ENCODE assay signal across 10 cellular contexts in genomic region chr11:17735823-17736772, GRCh38. TPM values are rescaled to one million over a fixed set of nuclear protein-coding genes. Genes with fewer than 3 reads are reported as not detected.
DNase-seq lines count a peak whose midpoint lies in the region; ATAC-seq and TF ChIP-seq lines count a peak whose summit lies in the region.
"Had no signal": no experiment of that assay in that cellular context is flagged by ENCODE, and none has a peak within 500 bp of the region (broad histone marks: within the 10 kb centered on the region; RNA-seq: fewer than 3 reads in every experiment).

No MANE protein-coding gene starts in this region.

- DNase-seq in activated CD4-positive, CD25-positive, alpha-beta regulatory T cell treated with anti-CD3 and anti-CD28 coated beads, Interleukin-2, amount 50 U/mL, for 72 hours, result peak; percentile 29
- DNase-seq in Peyer's patch, result peak in 2 of 3 donors; percentile 28 to 34
- DNase-seq in stomach, result no peak
- no peak for DNase-seq in stimulated activated naive B cell treated with anti-CD40 and anti-IgM and Interleukin-4, amounts not matched to agents 10 μg/mL and 1 μg/mL and 100 μg/mL, for 72 hours
- DNase-seq in stimulated activated CD4-positive, alpha-beta T cell treated with anti-CD3 and anti-CD28 coated beads, Interleukin-4, amount 100 ng/mL, for 1 hour, result no peak
- DNase-seq: amniotic stem cell had no signal

- peaks cover 2 to 4% of the 10 kb centered on the region in 2 donors for H3K36me3 Mint-ChIP-seq in stimulated activated naive B cell treated with anti-CD40 and anti-IgM and Interleukin-4, amounts not matched to agents 10 μg/mL and 1 μg/mL and 100 μg/mL, for 72 hours

- H3K27ac Mint-ChIP-seq in stimulated activated naive B cell treated with anti-CD40 and anti-IgM and Interleukin-4, amounts not matched to agents 10 μg/mL and 1 μg/mL and 100 μg/mL, for 72 hours, result no peak overlapping the region
- H3K27ac Mint-ChIP-seq: IgD-negative memory B cell had no signal

- H3K4me1 Mint-ChIP-seq in stimulated activated naive B cell treated with anti-CD40 and anti-IgM and Interleukin-4, amounts not matched to agents 10 μg/mL and 1 μg/mL and 100 μg/mL, for 72 hours, result peaks cover 7 to 12% of the 10 kb centered on the region in 2 donors

- H3K27me3 ChIP-seq in Peyer's patch (peaks cover 0 to 26% of the 10 kb centered on the region in 2 donors), iPS-15b (ENCODE audit: control insufficient read depth, insufficient read depth, low read length) (peaks cover 75% of the 10 kb centered on the region), stomach (peaks cover 29 to 96% (median 62%) of the 10 kb centered on the region in 3 donors)

- no peak overlapping the region for H3K9ac ChIP-seq in iPS-15b (ENCODE audit: low read depth, low read length)

- TF ChIP-seq CTCF in Peyer's patch (IDR thresholded peaks at IDR 0.05) (no peak), stomach (IDR thresholded peaks at IDR 0.05) (no peak)

- peak overlapping the region in 1 of 2 donors; percentile 42 for H3K4me3 Mint-ChIP-seq in stimulated activated naive B cell treated with anti-CD40 and anti-IgM and Interleukin-4, amounts not matched to agents 10 μg/mL and 1 μg/mL and 100 μg/mL, for 72 hours

- no peaks in the 10 kb centered on the region for H3K9me3 ChIP-seq in Peyer's patch
- H3K9me3 ChIP-seq in iPS-15b (ENCODE audit: control insufficient read depth, insufficient read depth, low read length), result no peaks in the 10 kb centered on the region
- no peaks in the 10 kb centered on the region for H3K9me3 ChIP-seq in stomach

- H3K4me3 ChIP-seq in Peyer's patch (no peak overlapping the region), iPS-15b (ENCODE audit: low read depth, low read length) (peak overlapping the region; percentile 39), stomach (peak overlapping the region in 3 of 4 donors; percentile 40 to 50 (median 42))

- H3K4me1 ChIP-seq in Peyer's patch (peaks cover 0 to 19% (median 3%) of the 10 kb centered on the region in 4 donors), iPS-15b (ENCODE audit: control insufficient read depth, insufficient read depth, low read length) (peaks cover 9% of the 10 kb centered on the region), stomach (peaks cover 16 to 27% (median 24%) of the 10 kb centered on the region in 4 donors)

- WGBS in stomach, 5 donors, result 14 to 17% (median 15%) methylated on average over 31 to 113 of the region's 113 CpGs

- peaks cover 44 to 54% of the 10 kb centered on the region in 2 donors for H3K27me3 Mint-ChIP-seq in stimulated activated naive B cell treated with anti-CD40 and anti-IgM and Interleukin-4, amounts not matched to agents 10 μg/mL and 1 μg/mL and 100 μg/mL, for 72 hours

- no peaks in the 10 kb centered on the region for H3K36me3 ChIP-seq in Peyer's patch
- no peaks in the 10 kb centered on the region for H3K36me3 ChIP-seq in iPS-15b (ENCODE audit: control insufficient read depth, insufficient read depth, low read length)
- no peaks in the 10 kb centered on the region for H3K36me3 ChIP-seq in stomach

- TF ChIP-seq EP300 in stomach (IDR thresholded peaks at IDR 0.05), result no peak

- H3K9me3 Mint-ChIP-seq in stimulated activated naive B cell treated with anti-CD40 and anti-IgM and Interleukin-4, amounts not matched to agents 10 μg/mL and 1 μg/mL and 100 μg/mL, for 72 hours, result peaks cover 0 to 2% of the 10 kb centered on the region in 2 donors

- TF ChIP-seq POLR2A in Peyer's patch (IDR thresholded peaks at IDR 0.05), result no peak
- TF ChIP-seq POLR2A in stomach (IDR thresholded peaks at IDR 0.05), result no peak

- intact Hi-C loops in stomach (cut with DNase I; ENCODE audit: low total_unique reads), result no loop called here

- ATAC-seq in activated CD4-positive, CD25-positive, alpha-beta regulatory T cell treated with anti-CD3 and anti-CD28 coated beads, Interleukin-2, amount 50 U/mL, for 24 hours, result no peak
- ATAC-seq in GM18868 (IDR thresholded peaks at IDR 0.05; ENCODE audit: unreplicated experiment), result no peak
- no peak for ATAC-seq in stimulated activated naive B cell treated with anti-CD40 and anti-IgM and Interleukin-4, amounts not matched to agents 10 μg/mL and 1 μg/mL and 100 μg/mL, for 72 hours (replicated peaks)

- H3K27ac ChIP-seq in Peyer's patch (no peak overlapping the region), stomach (no peak overlapping the region)

RNA-seq across cellular contexts. Expression of gene KCNC1, which starts 1.5 kb away (rescaled TPM):
- total RNA-seq in Peyer's patch (1 to 10 TPM in 1 of 4 donors, under 1 TPM in 1, not detected in 2; 0.13 to 9.9 TPM), stomach (under 1 TPM in 1 of 5 donors, not detected in 4; 0.18 TPM)
- polyA plus RNA-seq in stomach, result under 1 TPM in 1 of 3 donors, not detected in 2; 0.03 TPM

RNA-seq across cellular contexts. Expression of gene MYOD1, which starts 16.7 kb away (rescaled TPM):
- not detected for total RNA-seq in Peyer's patch
- not detected for total RNA-seq in stomach
- not detected for polyA plus RNA-seq in stomach
- polyA plus RNA-seq: IgD-negative memory B cell had no signal

Comparison
In these comparisons a context has a peak if more than half of its experiments do, and no peak if none do; other contexts are left out.
1. DNase-seq: peak in activated CD4-positive, CD25-positive, alpha-beta regulatory T cell treated with anti-CD3 and anti-CD28 coated beads, Interleukin-2, amount 50 U/mL, for 72 hours (single experiment) and Peyer's patch (2 of 3); none in stomach (single experiment), stimulated activated naive B cell treated with anti-CD40 and anti-IgM and Interleukin-4, amounts not matched to agents 10 μg/mL and 1 μg/mL and 100 μg/mL, for 72 hours (single experiment) and stimulated activated CD4-positive, alpha-beta T cell treated with anti-CD3 and anti-CD28 coated beads, Interleukin-4, amount 100 ng/mL, for 1 hour (single experiment).
2. H3K4me3 ChIP-seq: peak in iPS-15b (single experiment) and stomach (3 of 4); none in Peyer's patch (0 of 4).